In genomic region chr11:112881461-112881860, GRCh38 we compare ENCODE assay signal across 9 cellular contexts.
DNase-seq lines count a peak whose midpoint lies in the region; ATAC-seq and TF ChIP-seq lines count a peak whose summit lies in the region.
"Had no signal": no experiment of that assay in that cellular context is flagged by ENCODE, and none has a peak within 500 bp of the region (broad histone marks: within the 10 kb centered on the region; RNA-seq: fewer than 3 reads in every experiment).

No MANE protein-coding gene starts in this region.

- no peak for ATAC-seq in GM18498 (IDR thresholded peaks at IDR 0.05; ENCODE audit: unreplicated experiment)
- ATAC-seq in GM19397 (IDR thresholded peaks at IDR 0.05; ENCODE audit: unreplicated experiment) = no peak

- H3K36me3 Mint-ChIP-seq in brain = no peaks in the 10 kb centered on the region

- TF ChIP-seq CTCF in brain (conservative IDR thresholded peaks at IDR 0.05) = no peak

- peaks cover 5% of the 10 kb centered on the region for H3K27me3 ChIP-seq in skeletal muscle satellite cell (ENCODE audit: control insufficient read depth, insufficient read depth, low read length)
- H3K27me3 ChIP-seq: neutrophil had no signal

- peak overlapping the region; percentile 52 for H3K9ac ChIP-seq in skeletal muscle satellite cell (ENCODE audit: low read depth, low read length)

- H3K9me3 Mint-ChIP-seq in brain = no peaks in the 10 kb centered on the region

- peak overlapping the region; percentile 69 for H3K4me3 ChIP-seq in skeletal muscle satellite cell (ENCODE audit: low read length)

- peak; percentile 16 for DNase-seq in NK-92 treated with Interleukin-12 subunit alpha and Interleukin-12 subunit beta, amount 100 ng/mL, for 24 hours (lab: John Stamatoyannopoulos, UW)
- DNase-seq in NK-92 (lab: John Stamatoyannopoulos, UW; ENCODE audit: unreplicated experiment) (no peak), iPS-NIHi7 (ENCODE audit: extremely low spot score) (peak; percentile 96), AML-193 (lab: John Stamatoyannopoulos, UW) (no peak)

- H3K4me1 Mint-ChIP-seq in brain = peaks cover 23% of the 10 kb centered on the region

- H3K27me3 Mint-ChIP-seq in brain = peaks cover 9% of the 10 kb centered on the region

- H3K9me3 ChIP-seq in skeletal muscle satellite cell (replicated peaks; ENCODE audit: low read length) = no peaks in the 10 kb centered on the region
- H3K9me3 ChIP-seq: neutrophil had no signal

- peak overlapping the region; percentile 81 for H3K4me2 ChIP-seq in skeletal muscle satellite cell (ENCODE audit: low read length)

- H3K27ac Mint-ChIP-seq in brain = peak overlapping the region in 4 of 5 experiments; percentile 49 to 93 (median 80)

- H3K4me1 ChIP-seq in skeletal muscle satellite cell (ENCODE audit: control insufficient read depth, insufficient read depth, low read length) = no peaks in the 10 kb centered on the region

- H3K36me3 ChIP-seq in skeletal muscle satellite cell (ENCODE audit: insufficient read depth, low read length) = no peaks in the 10 kb centered on the region
- H3K36me3 ChIP-seq: neutrophil had no signal

- H3K4me3 Mint-ChIP-seq in brain = peak overlapping the region in 4 of 5 experiments; percentile 57 to 83 (median 75)

Comparison
In these comparisons a context has a peak if more than half of its experiments do, and no peak if none do; other contexts are left out.
1. DNase-seq: peak in NK-92 treated with Interleukin-12 subunit alpha and Interleukin-12 subunit beta, amount 100 ng/mL, for 24 hours (single experiment) and iPS-NIHi7 (single experiment); none in NK-92 (single experiment) and AML-193 (0 of 2).